ENCODE assay signal across 8 cellular contexts in genomic region chr6:8082954-8083858, GRCh38. TPM values are rescaled to one million over a fixed set of nuclear protein-coding genes. Genes with fewer than 3 reads are reported as not detected.
DNase-seq lines count a peak whose midpoint lies in the region; ATAC-seq and TF ChIP-seq lines count a peak whose summit lies in the region.

No MANE protein-coding gene starts in this region.

- H3K36me3 ChIP-seq in HUES6 (ENCODE audit: control insufficient read depth, insufficient read depth, low read length) (peaks cover 63% of the 10 kb centered on the region), body of pancreas (replicated peaks in 1 of 2; ENCODE audit: insufficient read depth in 1 of 2, low read depth in 2 of 2) (peaks cover 0 to 2% of the 10 kb centered on the region in 2 donors), lower lobe of right lung (peaks cover 9% of the 10 kb centered on the region)

- H3K9ac ChIP-seq in HUES6 (ENCODE audit: low read length): no peak overlapping the region

- TF ChIP-seq CTCF in AG09319 (IDR thresholded peaks at IDR 0.05; ENCODE audit: low read depth, low read length) (no peak), body of pancreas (IDR thresholded peaks at IDR 0.05) (no peak), lower lobe of right lung (IDR thresholded peaks at IDR 0.05) (no peak)

- H3K4me3 ChIP-seq in HUES6 (ENCODE audit: low read depth, low read length): no peak overlapping the region
- H3K4me3 ChIP-seq in body of pancreas: no peak overlapping the region
- H3K4me3 ChIP-seq in lower lobe of right lung: no peak overlapping the region

- intact Hi-C loops in body of pancreas (cut with DNase I) (no loop called here), lower lobe of right lung (cut with DNase I) (no loop called here), sciatic nerve (cut with DNase I) (no loop called here)

- H3K9me3 ChIP-seq in HUES6 (ENCODE audit: control insufficient read depth, insufficient read depth, low read depth, low read length) (no peaks in the 10 kb centered on the region), body of pancreas (no peaks in the 10 kb centered on the region), lower lobe of right lung (no peaks in the 10 kb centered on the region)

- DNase-seq in AG09319 (ENCODE audit: extremely low read depth, low read depth) (peak; percentile 38), body of pancreas (peak; percentile 35 to 54 (median 46)), lower lobe of right lung (no peak), SHP77 treated with DMSO at 0.1 percent for 48 hours (lab: John Stamatoyannopoulos, UW) (no peak), germinal center (ENCODE audit: low spot score) (no peak), sciatic nerve (ENCODE audit: low spot score) (no peak)

- no peak for TF ChIP-seq POLR2A in body of pancreas (IDR thresholded peaks at IDR 0.05)

- WGBS in body of pancreas, 2 donors: 15 to 31% methylated on average over 11 of the region's 11 CpGs

- no peaks in the 10 kb centered on the region; the same call in 1 of the 2 replicates for H3K4me1 ChIP-seq in HUES6 (ENCODE audit: control insufficient read depth, insufficient read depth, low read length)
- peaks cover 54% of the 10 kb centered on the region for H3K4me1 ChIP-seq in body of pancreas
- H3K4me1 ChIP-seq in lower lobe of right lung: peaks cover 32% of the 10 kb centered on the region

- peak; percentile 68 for ATAC-seq in body of pancreas
- peak; percentile 38 to 50 for ATAC-seq in lower lobe of right lung
- ATAC-seq in HG02884 (IDR thresholded peaks at IDR 0.05; ENCODE audit: unreplicated experiment): no peak
- no peak for ATAC-seq in sciatic nerve

- H3K27me3 ChIP-seq in HUES6 (ENCODE audit: control insufficient read depth, insufficient read depth, low read length) (no peaks in the 10 kb centered on the region), body of pancreas (no peaks in the 10 kb centered on the region), lower lobe of right lung (ENCODE audit: low read depth) (no peaks in the 10 kb centered on the region)

- peak overlapping the region; percentile 29; the same call in 1 of the 2 replicates for H3K27ac ChIP-seq in HUES6 (ENCODE audit: low read depth, low read length)
- H3K27ac ChIP-seq in body of pancreas: peak overlapping the region; percentile 34 to 79 (median 55)
- peak overlapping the region; percentile 50 for H3K27ac ChIP-seq in lower lobe of right lung

RNA-seq across cellular contexts. Expression of gene BLOC1S5, which starts 19.0 kb away (rescaled TPM):
- total RNA-seq in body of pancreas (1 to 10 TPM; 2.6 to 4.4 TPM), lower lobe of right lung (11.8 TPM), sciatic nerve (17.8 TPM)

RNA-seq across cellular contexts. Expression of gene EEF1E1, which starts 19.1 kb away (rescaled TPM):
- total RNA-seq in body of pancreas (10 to 100 TPM; 18.9 to 25.4 TPM), lower lobe of right lung (16.7 TPM), sciatic nerve (13.2 TPM)

Comparison
In these comparisons a context has a peak if more than half of its experiments do, and no peak if none do; other contexts are left out.
1. DNase-seq: peak in AG09319 (single experiment) and body of pancreas (4 of 4); none in lower lobe of right lung (single experiment), SHP77 treated with DMSO at 0.1 percent for 48 hours (single experiment), germinal center (single experiment) and sciatic nerve (single experiment).
2. ATAC-seq: peak in body of pancreas (single experiment) and lower lobe of right lung (2 of 2); none in HG02884 (single experiment) and sciatic nerve (single experiment).
3. Peak in every context shown above with its lines, with median percentiles within 50 percentile points of each other: H3K27ac ChIP-seq.